Comparison of ENCODE assay signal across 30 cellular contexts in the genomic region with DNA sequence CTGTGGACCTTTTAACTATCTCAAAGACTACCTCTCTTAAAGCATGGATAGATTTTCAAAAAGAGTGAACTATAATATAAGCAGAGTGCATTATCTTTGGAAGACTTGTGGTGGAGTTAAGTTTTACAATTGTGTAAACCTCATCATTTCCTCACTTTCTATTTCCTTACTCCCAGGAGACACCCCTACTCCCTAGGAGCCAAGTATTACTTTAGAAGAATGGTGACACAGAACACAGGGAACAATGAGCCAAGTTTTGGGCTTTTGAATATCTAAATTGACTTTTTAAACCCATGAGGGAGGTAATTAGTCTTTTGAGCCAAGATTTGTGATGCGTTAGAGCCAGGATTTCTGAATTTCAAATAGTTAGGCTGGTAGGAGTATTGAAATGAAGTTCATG.
"Had no signal": no experiment of that assay in that cellular context is flagged by ENCODE, and none has a peak within 500 bp of the region (broad histone marks: within the 10 kb centered on the region; RNA-seq: fewer than 3 reads in every experiment).

No MANE protein-coding gene starts in this region.

- H3K36me3 ChIP-seq: adrenal gland, cardiac muscle cell, esophagus muscularis mucosa, gastroesophageal sphincter, heart right ventricle, WERI-Rb-1 had no signal

- H3K27ac ChIP-seq: adrenal gland, body of pancreas, cardiac muscle cell, esophagus muscularis mucosa, gastroesophageal sphincter, heart right ventricle, WERI-Rb-1 had no signal

- H3K4me3 ChIP-seq: adrenal gland, body of pancreas, cardiac muscle cell, esophagus muscularis mucosa, gastroesophageal sphincter, heart right ventricle had no signal

- H3K9me3 ChIP-seq: adrenal gland, body of pancreas, esophagus muscularis mucosa, gastroesophageal sphincter, heart right ventricle had no signal

- DNase-seq: activated B cell treated with CpG ODN at 0.5 μM for 24 hours; activated CD4-positive, alpha-beta T cell treated with anti-CD3 and anti-CD28 coated beads for 48 hours; activated CD4-positive, alpha-beta T cell treated with anti-CD3 and anti-CD28 coated beads, Interleukin-2, amount 50 U/mL, for 1 hour; activated CD4-positive, alpha-beta T cell treated with anti-CD3 and anti-CD28 coated beads, Interleukin-2, amount 50 U/mL, for 48 hours; activated CD8-positive, alpha-beta memory T cell treated with anti-CD3 and anti-CD28 coated beads for 24 hours; activated CD8-positive, alpha-beta T cell treated with anti-CD3 and anti-CD28 coated beads for 36 hours; activated effector memory CD4-positive, alpha-beta T cell treated with Interleukin-2 at 50 U/mL for 16 hours; activated naive CD4-positive, alpha-beta T cell treated with anti-CD3 and anti-CD28 coated beads for 36 hours; activated naive CD8-positive, alpha-beta T cell treated with anti-CD3 and anti-CD28 coated beads for 36 hours; activated naive CD8-positive, alpha-beta T cell treated with anti-CD3 and anti-CD28 coated beads, Interleukin-2, amount 50 U/mL, for 24 hours; activated T-cell treated with anti-CD3 and anti-CD28 coated beads, Interleukin-2, amount 50 U/mL, for 4 hours; adrenal gland; amygdala; aorta; body of pancreas; cortex of kidney; dermis blood vessel endothelial cell; effector CD4-positive, alpha-beta T cell; effector memory CD8-positive, alpha-beta T cell; erythroblast; heart right ventricle; T-helper 1 cell; T-helper 17 cell; T1000; WERI-Rb-1 had no signal

- H3K27me3 ChIP-seq: adrenal gland, body of pancreas, cardiac muscle cell, esophagus muscularis mucosa, gastroesophageal sphincter, heart right ventricle had no signal

- H3K4me1 ChIP-seq: adrenal gland, body of pancreas, esophagus muscularis mucosa, gastroesophageal sphincter had no signal

- ATAC-seq: activated CD4-positive, CD25-positive, alpha-beta regulatory T cell treated with anti-CD3 and anti-CD28 coated beads, Interleukin-2, amount 50 U/mL, for 24 hours; activated CD8-positive, alpha-beta T cell treated with anti-CD3 and anti-CD28 coated beads for 36 hours; activated naive CD8-positive, alpha-beta T cell treated with anti-CD3 and anti-CD28 coated beads, Interleukin-2, amount 50 U/mL, for 24 hours; activated T-cell treated with anti-CD3 and anti-CD28 coated beads, Interleukin-2, amount 50 U/mL, for 4 hours; activated T-helper 17 cell treated with anti-CD3 and anti-CD28 coated beads, Interleukin-2, amount 50 U/mL, for 72 hours; body of pancreas; effector memory CD8-positive, alpha-beta T cell; gastroesophageal sphincter; T-helper 17 cell had no signal
